1 cellular context compared by ENCODE assay signal in genomic region chr12:111600986-111601385, GRCh38.
A peak's percentile ranks its signal among the peaks of the same experiment; 100 is the strongest.
TF ChIP-seq lines count a peak whose summit lies in the region.

No MANE protein-coding gene starts in this region.

TF ChIP-seq in HepG2, 621 proteins besides CTCF, POLR2A, EP300 and RAD21:
- peak; percentile 26; the same call in 1 of the 2 replicates for TF ChIP-seq ZBTB38 (CRISPR knock-in tag; IDR thresholded peaks at IDR 0.05)
- peak; percentile 28 for TF ChIP-seq ZNF687 (CRISPR knock-in tag; IDR thresholded peaks at IDR 0.05)
TF ChIP-seq in HepG2: peak in this region for 2; not testable (repeated sequence) for 619.
